2 cellular contexts compared by ENCODE assay signal in genomic region chr6:11714798-11715285, GRCh38.
TF ChIP-seq lines count a peak whose summit lies in the region.

No MANE protein-coding gene starts in this region.

TF ChIP-seq in SK-N-SH treated with all-trans-retinoic acid at 6 μM for 48 hours, 23 proteins besides CTCF, POLR2A, EP300 and RAD21 (continued from another document):
- no peak for TF ChIP-seq CREB5 (CRISPR knock-in tag; IDR thresholded peaks at IDR 0.05; ENCODE audit: low read depth)
- 0 out of 2 replicates have a peak, but pooled peaks have one; percentile 20 for TF ChIP-seq ISL1 (CRISPR knock-in tag; IDR thresholded peaks at IDR 0.05)

TF ChIP-seq in SK-N-SH, 30 proteins besides CTCF, POLR2A, EP300 and RAD21 (continued from another document):
- TF ChIP-seq REST (IDR thresholded peaks at IDR 0.05; ENCODE audit: low read depth, low read length) (no peak), MEF2A (IDR thresholded peaks at IDR 0.05; ENCODE audit: borderline replicate concordance, low read depth) (no peak)
- TF ChIP-seq, protein P1, sequence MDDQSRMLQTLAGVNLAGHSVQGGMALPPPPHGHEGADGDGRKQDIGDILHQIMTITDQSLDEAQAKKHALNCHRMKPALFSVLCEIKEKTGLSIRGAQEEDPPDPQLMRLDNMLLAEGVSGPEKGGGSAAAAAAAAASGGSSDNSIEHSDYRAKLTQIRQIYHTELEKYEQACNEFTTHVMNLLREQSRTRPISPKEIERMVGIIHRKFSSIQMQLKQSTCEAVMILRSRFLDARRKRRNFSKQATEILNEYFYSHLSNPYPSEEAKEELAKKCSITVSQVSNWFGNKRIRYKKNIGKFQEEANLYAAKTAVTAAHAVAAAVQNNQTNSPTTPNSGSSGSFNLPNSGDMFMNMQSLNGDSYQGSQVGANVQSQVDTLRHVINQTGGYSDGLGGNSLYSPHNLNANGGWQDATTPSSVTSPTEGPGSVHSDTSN (IDR thresholded peaks at IDR 0.05) = no peak
- TF ChIP-seq, protein P2, sequence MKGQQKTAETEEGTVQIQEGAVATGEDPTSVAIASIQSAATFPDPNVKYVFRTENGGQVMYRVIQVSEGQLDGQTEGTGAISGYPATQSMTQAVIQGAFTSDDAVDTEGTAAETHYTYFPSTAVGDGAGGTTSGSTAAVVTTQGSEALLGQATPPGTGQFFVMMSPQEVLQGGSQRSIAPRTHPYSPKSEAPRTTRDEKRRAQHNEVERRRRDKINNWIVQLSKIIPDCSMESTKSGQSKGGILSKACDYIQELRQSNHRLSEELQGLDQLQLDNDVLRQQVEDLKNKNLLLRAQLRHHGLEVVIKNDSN (IDR thresholded peaks at IDR 0.05; ENCODE audit: borderline replicate concordance, low read depth) = no peak
- TF ChIP-seq, protein P3, sequence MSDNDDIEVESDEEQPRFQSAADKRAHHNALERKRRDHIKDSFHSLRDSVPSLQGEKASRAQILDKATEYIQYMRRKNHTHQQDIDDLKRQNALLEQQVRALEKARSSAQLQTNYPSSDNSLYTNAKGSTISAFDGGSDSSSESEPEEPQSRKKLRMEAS (IDR thresholded peaks at IDR 0.05; ENCODE audit: low read depth) = no peak
TF ChIP-seq in SK-N-SH: peak in this region for 0.
